ENCODE assay signal across 20 cellular contexts in the genomic region with DNA sequence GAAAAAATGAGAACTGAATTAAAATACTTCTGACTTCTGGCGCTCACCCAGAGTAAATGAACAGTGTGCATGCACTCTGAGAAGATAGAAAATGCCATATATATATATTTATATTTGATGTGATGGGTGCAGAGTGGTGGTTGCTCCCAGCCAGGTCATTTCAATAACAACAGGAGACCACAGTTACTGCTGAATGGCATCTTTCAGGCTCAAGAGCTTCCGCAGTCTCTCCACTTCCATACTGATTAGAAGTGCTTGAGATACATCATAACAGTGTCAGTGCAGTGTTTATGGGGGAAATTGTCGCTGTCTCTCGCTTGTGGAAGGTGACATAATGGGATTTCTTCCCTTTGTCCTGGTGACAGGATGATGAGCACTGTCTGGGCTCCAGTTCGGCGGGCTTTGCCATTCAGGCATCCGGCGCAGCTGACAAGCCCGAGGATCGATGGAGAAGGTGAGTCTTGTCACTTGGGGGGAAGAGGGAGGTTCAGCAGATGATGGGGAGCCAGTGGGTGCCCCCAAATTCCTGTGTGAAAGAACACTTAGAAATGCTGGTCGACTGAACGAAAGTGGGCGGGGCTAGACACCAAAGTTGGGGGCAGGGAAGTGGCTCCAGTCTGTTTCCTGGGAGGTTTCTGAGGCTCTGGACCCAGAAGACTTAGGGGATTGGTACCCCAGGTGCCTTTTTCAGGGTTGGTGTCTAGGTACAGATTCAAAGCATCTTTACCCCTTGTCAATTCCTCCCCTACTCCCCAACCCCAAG.
"Had no signal": no experiment of that assay in that cellular context is flagged by ENCODE, and none has a peak within 500 bp of the region (broad histone marks: within the 10 kb centered on the region; RNA-seq: fewer than 3 reads in every experiment).

No MANE protein-coding gene starts in this region.

- H3K36me3 ChIP-seq: breast epithelium, left ventricle myocardium inferior, neutrophil, pancreas, right lobe of liver had no signal

- H3K4me3 ChIP-seq: breast epithelium, left ventricle myocardium inferior, pancreas, right lobe of liver had no signal

- H3K9me3 ChIP-seq: breast epithelium, left ventricle myocardium inferior, neutrophil, pancreas, right lobe of liver had no signal

- H3K27me3 ChIP-seq: breast epithelium, neutrophil, pancreas, right lobe of liver had no signal

- DNase-seq: activated CD4-positive, alpha-beta T cell treated with anti-CD3 and anti-CD28 coated beads, Interleukin-2, amount 10 ng/mL, durations not matched to agents 7 days and 5 days; activated CD8-positive, alpha-beta memory T cell treated with anti-CD3 and anti-CD28 coated beads, Interleukin-2, amount 50 U/mL, for 4 hours; activated effector memory CD4-positive, alpha-beta T cell treated with Interleukin-2 at 50 U/mL for 16 hours; activated naive CD4-positive, alpha-beta T cell treated with anti-CD3 and anti-CD28 coated beads, Interleukin-2, amount 10 ng/mL, durations not matched to agents 7 days and 5 days; activated naive CD8-positive, alpha-beta T cell treated with anti-CD3 and anti-CD28 coated beads, Interleukin-2, amount 50 U/mL, for 24 hours; activated T-cell treated with anti-CD3 and anti-CD28 coated beads, Interleukin-2, amount 50 U/mL, for 48 hours; aorta; cortex of kidney; effector CD4-positive, alpha-beta T cell; left ventricle myocardium inferior; mammary epithelial cell; pancreas; right lobe of liver; small intestine; stimulated activated CD4-positive, alpha-beta T cell treated with anti-CD3 and anti-CD28 coated beads, Interleukin-15, amount 100 ng/mL, for 24 hours; stimulated activated CD4-positive, alpha-beta T cell treated with anti-CD3 and anti-CD28 coated beads, Interleukin-2, amount 100 ng/mL, for 48 hours; T-helper 1 cell; T-helper 9 cell had no signal

- H3K27ac ChIP-seq: breast epithelium, left ventricle myocardium inferior, neutrophil, pancreas, right lobe of liver had no signal

- H3K4me1 ChIP-seq: breast epithelium, left ventricle myocardium inferior, pancreas, right lobe of liver had no signal
